ENCODE assay signal across 9 cellular contexts in the genomic region with DNA sequence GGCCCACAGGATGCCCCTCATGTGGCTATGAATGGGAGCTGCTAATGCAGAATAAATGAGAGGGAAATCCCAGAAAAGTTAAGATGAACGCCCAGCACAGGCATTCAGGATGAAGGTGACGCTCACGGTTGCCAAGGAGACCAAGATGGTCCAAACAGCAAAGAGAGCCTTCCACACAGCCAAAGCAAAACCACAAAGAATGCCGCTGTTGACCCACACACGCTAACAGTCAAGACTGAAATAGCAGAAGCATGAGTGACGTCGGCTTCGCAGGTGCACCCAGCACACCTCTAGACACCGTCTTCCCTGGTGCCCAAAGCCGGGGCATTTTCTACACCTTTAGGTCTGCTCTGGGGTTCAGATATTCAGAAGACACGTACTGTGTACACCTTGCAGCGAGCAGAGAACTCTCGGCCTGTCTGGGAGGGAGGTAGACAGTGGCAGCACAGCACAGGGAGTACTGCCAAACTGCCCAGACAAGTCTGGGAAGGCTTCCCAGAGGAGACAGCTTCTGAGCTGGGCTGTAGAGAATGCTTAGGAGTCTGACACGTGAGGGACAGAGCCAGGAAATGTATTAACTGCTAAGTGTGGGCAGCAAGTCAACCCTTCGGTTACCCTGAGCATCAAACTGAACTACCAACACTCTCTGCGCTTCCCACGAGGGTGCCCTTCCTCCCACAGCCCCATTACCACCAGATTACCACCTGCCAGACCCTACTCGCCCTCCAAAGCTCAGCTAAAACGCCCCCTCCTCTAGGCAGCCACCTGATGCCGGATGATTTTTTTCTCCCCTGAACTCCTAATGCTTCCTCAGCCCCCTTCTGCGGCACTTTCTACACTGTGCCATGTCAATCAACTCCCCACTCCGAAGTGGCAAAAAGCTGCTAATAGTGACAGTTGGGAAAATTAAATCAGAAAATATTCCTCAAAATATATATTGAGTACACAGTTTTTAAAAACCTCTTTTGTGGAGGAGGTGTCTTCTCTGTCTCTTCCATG. TPM values are rescaled to one million over a fixed set of nuclear protein-coding genes. Genes with fewer than 3 reads are reported as not detected.
DNase-seq lines count a peak whose midpoint lies in the region; ATAC-seq, FAIRE-seq and TF ChIP-seq lines count a peak whose summit lies in the region.
"Had no signal": no experiment of that assay in that cellular context is flagged by ENCODE, and none has a peak within 500 bp of the region (broad histone marks: within the 10 kb centered on the region; RNA-seq: fewer than 3 reads in every experiment).

No MANE protein-coding gene starts in this region.

- BruUV-seq in Panc1 (replicated peaks; lab: Mats Ljungman, UMichigan) (no TSS peak), K562 (replicated peaks; lab: Mats Ljungman, UMichigan) (no TSS peak)

- H3K9me1 ChIP-seq in K562 (ENCODE audit: control insufficient read depth, insufficient read depth, low read length): no peaks in the 10 kb centered on the region

- no peak overlapping the region for H4K12ac ChIP-seq in trophoblast cell (ENCODE audit: low read depth, low read length)

- H2AFZ ChIP-seq in K562 (ENCODE audit: low read depth, low read length): no peak overlapping the region
- H2AFZ ChIP-seq in trophoblast cell (ENCODE audit: insufficient read depth, low read length, poor library complexity): no peak overlapping the region

- no peak overlapping the region for H3K18ac ChIP-seq in trophoblast cell (ENCODE audit: low read length)

- no peak overlapping the region for H3K23ac ChIP-seq in trophoblast cell (ENCODE audit: low read length)

- H2BK5ac ChIP-seq in trophoblast cell (ENCODE audit: low read depth, low read length, poor library complexity): no peak overlapping the region

- H3K36me3 ChIP-seq in Panc1 (ENCODE audit: control insufficient read depth, insufficient read depth, low read length) (no peaks in the 10 kb centered on the region), K562 (ENCODE audit: control insufficient read depth, insufficient read depth, low read length) (no peaks in the 10 kb centered on the region), trophoblast cell (ENCODE audit: control insufficient read depth in 1 of 2, insufficient read depth in 2 of 2, low read length in 2 of 2) (no peaks in the 10 kb centered on the region)

- intact Hi-C loops in Panc1 (cut with micrococcal nuclease; ENCODE audit: unreplicated experiment) (no loop called here), K562 (cut with micrococcal nuclease) (no loop called here)

- TF ChIP-seq POLR2A in K562 (conservative IDR thresholded peaks at IDR 0.05): no peak

- H3K9ac ChIP-seq in K562 (ENCODE audit: insufficient read depth in 1 of 2, low read depth in 2 of 2, low read length in 2 of 2): peak overlapping the region in 1 of 2 experiments; percentile 52; a peak in 1 of 4 replicates
- H3K9ac ChIP-seq in trophoblast cell (ENCODE audit: low read length): no peak overlapping the region

- in situ Hi-C loops in Panc1 (cut with HindIII; ENCODE audit: low pct_unique_long_range_greater_than_20kb, low sequenced_read_pairs): no loop called here
- in situ Hi-C loops in K562 (cut with MboI): no loop called here

- H3K4ac ChIP-seq in trophoblast cell (ENCODE audit: low read depth, low read length): no peak overlapping the region

- no peak overlapping the region for H2BK120ac ChIP-seq in trophoblast cell (ENCODE audit: insufficient read depth, low read length, poor library complexity)

- no peaks in the 10 kb centered on the region for H3K9me3 ChIP-seq in Panc1 (ENCODE audit: control insufficient read depth, insufficient read depth, low read depth, low read length)
- H3K9me3 ChIP-seq in K562 (replicated peaks; ENCODE audit: control insufficient read depth, insufficient read depth, low read depth, low read length): no peaks in the 10 kb centered on the region
- no peaks in the 10 kb centered on the region for H3K9me3 ChIP-seq in trophoblast cell (ENCODE audit: insufficient read depth, low read depth, low read length)

- H3K79me2 ChIP-seq in K562 (ENCODE audit: control insufficient read depth, insufficient read depth, low read length): peaks cover 26% of the 10 kb centered on the region
- no peaks in the 10 kb centered on the region for H3K79me2 ChIP-seq in trophoblast cell (ENCODE audit: control insufficient read depth, insufficient read depth, low read length, poor library complexity)

- no peaks in the 10 kb centered on the region for H3K27me3 ChIP-seq in Panc1 (ENCODE audit: control insufficient read depth, insufficient read depth, low read length)
- no peaks in the 10 kb centered on the region for H3K27me3 ChIP-seq in K562 (ENCODE audit: control insufficient read depth in 2 of 2, insufficient read depth in 2 of 2, low read length in 2 of 2)
- no peaks in the 10 kb centered on the region for H3K27me3 ChIP-seq in trophoblast cell (ENCODE audit: insufficient read depth, low read length)

- H3K27ac ChIP-seq in C4-2B: peak overlapping the region; percentile 68
- peak overlapping the region; percentile 57 for H3K27ac ChIP-seq in Panc1 (ENCODE audit: low read length)
- no peak overlapping the region for H3K27ac ChIP-seq in K562 (ENCODE audit: extremely low read depth, low read depth, low read length)
- no peak overlapping the region for H3K27ac ChIP-seq in trophoblast cell (ENCODE audit: low read depth, low read length)

- H3K4me2 ChIP-seq in K562 (ENCODE audit: insufficient read depth, low read length) (no peak overlapping the region), trophoblast cell (ENCODE audit: low read length) (no peak overlapping the region)

- no peak overlapping the region for H4K91ac ChIP-seq in trophoblast cell (ENCODE audit: low read depth, low read length)

- H3K14ac ChIP-seq in trophoblast cell (ENCODE audit: low read length): no peak overlapping the region

- FAIRE-seq in K562 (lab: Jason Lieb, UNC): no peak
- FAIRE-seq: islet of Langerhans had no signal

- ATAC-seq in GM18907 (IDR thresholded peaks at IDR 0.05; ENCODE audit: unreplicated experiment) (peak; percentile 74), HG03060 (IDR thresholded peaks at IDR 0.05; ENCODE audit: low read depth, unreplicated experiment) (peak; percentile 58), Panc1 (peak; percentile 65), K562 (no peak)

- TF ChIP-seq CTCF in C4-2B (conservative IDR thresholded peaks at IDR 0.05): no peak
- no peak for TF ChIP-seq CTCF in Panc1 (IDR thresholded peaks at IDR 0.05)
- TF ChIP-seq CTCF in K562 (IDR thresholded peaks at IDR 0.05 in 2 of 3, conservative IDR thresholded peaks at IDR 0.05 in 1 of 3; ENCODE audit: insufficient read depth in 2 of 3, low read depth in 1 of 3, low read length in 3 of 3): no peak

- DNase-seq in Panc1 (ENCODE audit: low read depth, low spot score): no peak
- no peak for DNase-seq in K562 (ENCODE audit: extremely low read depth in 1 of 4, low spot score in 3 of 4)
- DNase-seq in trophoblast cell: peak; percentile 94 to 96
- DNase-seq in NCI-H524 treated with DMSO at 0.1 percent for 48 hours (lab: John Stamatoyannopoulos, UW): no peak
- DNase-seq in mesenteric fat pad (ENCODE audit: low spot score): no peak

- no peak for TF ChIP-seq RAD21 in K562 (CRISPR knock-in tag; conservative IDR thresholded peaks at IDR 0.05 in 1 of 2, IDR thresholded peaks at IDR 0.05 in 1 of 2)

- H3K4me1 ChIP-seq in Panc1 (ENCODE audit: control insufficient read depth, insufficient read depth, low read length) (peaks cover 55% of the 10 kb centered on the region), K562 (replicated peaks in 1 of 2; ENCODE audit: control insufficient read depth in 2 of 2, insufficient read depth in 2 of 2, low read length in 2 of 2) (peaks cover 11 to 32% of the 10 kb centered on the region in 2 experiments; a peak in 4 of 5 replicates), trophoblast cell (ENCODE audit: control insufficient read depth in 1 of 2, insufficient read depth in 2 of 2, low read length in 2 of 2) (peaks cover 6 to 8% of the 10 kb centered on the region in 2 experiments)

- no peak for TF ChIP-seq EP300 in K562 (IDR thresholded peaks at IDR 0.05; ENCODE audit: low read length)

- 67% methylated on average over 20 of the region's 22 CpGs for WGBS in K562 (ENCODE audit: insufficient coverage, low coverage, missing lambda C conversion rate)
- no CpG with 5 or more reads among the region's 22 CpGs for WGBS in trophoblast cell (ENCODE audit: extremely low coverage, insufficient coverage, insufficient read length)

- 0 out of 4 replicates have a peak overlapping the region, but pooled peaks of 1 of the 2 experiments have one; percentile 14 for H3K4me3 ChIP-seq in Panc1 (ENCODE audit: low read depth in 2 of 2, low read length in 2 of 2)
- no peak overlapping the region for H3K4me3 ChIP-seq in K562
- no peak overlapping the region for H3K4me3 ChIP-seq in trophoblast cell (ENCODE audit: low read depth, low read length)

- POLR2A ChIA-PET in Panc1 (lab: Charles Lee): no interaction called here
- POLR2A ChIA-PET in K562 (lab: Yijun Ruan, JAX): no interaction called here

- no peak overlapping the region for H2BK12ac ChIP-seq in trophoblast cell (ENCODE audit: low read length)

- no peak overlapping the region for H2AK5ac ChIP-seq in trophoblast cell (ENCODE audit: low read length)

- peaks cover 17% of the 10 kb centered on the region for H4K20me1 ChIP-seq in K562 (replicated peaks; ENCODE audit: control insufficient read depth, insufficient read depth, low read length)

- CTCF ChIA-PET in Panc1 (lab: Charles Lee) (no interaction called here), K562 (lab: Yijun Ruan, JAX; ENCODE audit: low intra/inter-chr PET ratio) (no interaction called here)

- no peaks in the 10 kb centered on the region for H3K79me1 ChIP-seq in trophoblast cell (ENCODE audit: low read length)

- H4K8ac ChIP-seq in trophoblast cell (ENCODE audit: low read depth, low read length): no peak overlapping the region

RNA-seq across cellular contexts. Expression of gene CCDC88C, which starts 50.1 kb away (rescaled TPM):
- total RNA-seq in Panc1 (2021; ENCODE audit: unreplicated experiment) (21.3 TPM), K562 (2014; rRNA removed) (12.4 and 13.3 TPM in 2 replicates), K562 (2014; rRNA removed; fragmentation: Illumina TruSeq; extraction: Trizol) (11.2 and 12.9 TPM in 2 replicates), K562 (2015; rRNA removed; fragmentation: Illumina TruSeq; extraction: Trizol) (11.3 and 12.2 TPM in 2 replicates), K562 (2021) (16.8 and 22.5 TPM in 2 replicates), mesenteric fat pad (17.4 TPM)
- 20.1 TPM for polyA plus RNA-seq in Panc1 (2012; ENCODE audit: insufficient read length)
- total RNA-seq in K562 (2011; cell fraction: chromatin; rRNA removed; ENCODE audit: low replicate concordance): 100 and 139 TPM in 2 replicates
- total RNA-seq in K562 (2011; cell fraction: nucleolus; rRNA removed): 63.0 and 67.6 TPM in 2 replicates
- 63.9 and 65.4 TPM in 2 replicates for total RNA-seq in K562 (2011; cell fraction: nucleoplasm; rRNA removed)
- polyA plus RNA-seq in K562 (2011; rRNA removed) (7.5 and 8.2 TPM in 2 replicates), K562 (2014; fragmentation: Illumina TruSeq; extraction: Trizol) (8.4 and 9.3 TPM in 2 replicates), K562 (2014; fragmentation: Nextera tagmentation; extraction: Ambion mirVana) (under 1 TPM; 0.62 to 0.65 TPM), K562 (2014; rRNA removed) (10.7 and 11.4 TPM in 2 replicates)
- 5.8 and 6.7 TPM in 2 replicates for polyA plus RNA-seq in K562 (2011; cell fraction: cytosol; rRNA removed)
- polyA plus RNA-seq in K562 (2011; cell fraction: nucleus; rRNA removed): 23.6 and 28.3 TPM in 2 replicates
- 8.6 and 10.1 TPM in 2 replicates for polyA plus RNA-seq in K562 (2012)
- polyA minus RNA-seq in K562 (2011; rRNA and poly(A)+ RNA removed): 20.0 and 20.9 TPM in 2 replicates
- 7.9 and 12.8 TPM in 2 replicates for polyA minus RNA-seq in K562 (2011; cell fraction: cytosol; rRNA and poly(A)+ RNA removed)
- polyA minus RNA-seq in K562 (2011; cell fraction: nucleus; rRNA and poly(A)+ RNA removed): 22.8 and 36.1 TPM in 2 replicates
- 3.1 and 3.4 TPM in 2 replicates for polyA plus RNA-seq in trophoblast cell (2013)

Comparison
In these comparisons a context has a peak if more than half of its experiments do, and no peak if none do; other contexts are left out.
1. H3K27ac ChIP-seq: peak in C4-2B (single experiment) and Panc1 (single experiment); none in K562 (single experiment) and trophoblast cell (single experiment).
2. DNase-seq: peak in trophoblast cell (2 of 2); none in Panc1 (single experiment), K562 (0 of 4), NCI-H524 treated with DMSO at 0.1 percent for 48 hours (single experiment) and mesenteric fat pad (single experiment).